Comparison of ENCODE assay signal across 20 cellular contexts in genomic region chr15:58392611-58393161, GRCh38. TPM values are rescaled to one million over a fixed set of nuclear protein-coding genes. Genes with fewer than 3 reads are reported as not detected.
DNase-seq lines count a peak whose midpoint lies in the region; ATAC-seq, FAIRE-seq and TF ChIP-seq lines count a peak whose summit lies in the region.
"Had no signal": no experiment of that assay in that cellular context is flagged by ENCODE, and none has a peak within 500 bp of the region (broad histone marks: within the 10 kb centered on the region; RNA-seq: fewer than 3 reads in every experiment).

No MANE protein-coding gene starts in this region.

- WGBS in K562 (ENCODE audit: insufficient coverage, low coverage, missing lambda C conversion rate), result 16% methylated on average over 5 of the region's 5 CpGs

- H3K4me1 ChIP-seq in K562 (replicated peaks in 1 of 2; ENCODE audit: control insufficient read depth in 2 of 2, insufficient read depth in 2 of 2, low read length in 2 of 2), result peaks cover 0 to 25% of the 10 kb centered on the region in 2 experiments; a peak in 3 of 5 replicates
- H3K4me1 ChIP-seq: heart right ventricle, testis had no signal

- H2AFZ ChIP-seq in K562 (ENCODE audit: low read depth, low read length), result peak overlapping the region; percentile 81

- no peaks in the 10 kb centered on the region for H3K9me1 ChIP-seq in K562 (ENCODE audit: control insufficient read depth, insufficient read depth, low read length)

- no peaks in the 10 kb centered on the region for H4K20me1 ChIP-seq in K562 (replicated peaks; ENCODE audit: control insufficient read depth, insufficient read depth, low read length)

- CTCF ChIA-PET in Calu3 (lab: Charles Lee) (interaction anchor here (0.7 to 0.8 kb wide), 3 partner anchors 12 to 60 kb away, joined by 3 to 5 read pairs (median 3); no protein-coding TSS in a partner anchor), K562 (lab: Yijun Ruan, JAX; ENCODE audit: low intra/inter-chr PET ratio) (no interaction called here)

- TF ChIP-seq CTCF in Calu3 (IDR thresholded peaks at IDR 0.05; ENCODE audit: unreplicated experiment) (no peak), K562 (IDR thresholded peaks at IDR 0.05 in 2 of 3, conservative IDR thresholded peaks at IDR 0.05 in 1 of 3; ENCODE audit: insufficient read depth in 2 of 3, low read depth in 1 of 3, low read length in 3 of 3) (no peak), progenitor cell of endocrine pancreas (IDR thresholded peaks at IDR 0.05; ENCODE audit: unreplicated experiment) (no peak)

- H3K4me3 Mint-ChIP-seq in Calu3 (ENCODE audit: low read depth, unreplicated experiment), result no peak overlapping the region
- no peak overlapping the region for H3K4me3 Mint-ChIP-seq in progenitor cell of endocrine pancreas (ENCODE audit: low read depth)
- H3K4me3 Mint-ChIP-seq: activated naive CD8-positive, alpha-beta T cell; T-cell had no signal

- no peak for TF ChIP-seq EP300 in K562 (IDR thresholded peaks at IDR 0.05; ENCODE audit: low read length)

- H3K27me3 ChIP-seq in K562 (ENCODE audit: control insufficient read depth in 2 of 2, insufficient read depth in 2 of 2, low read length in 2 of 2), result no peaks in the 10 kb centered on the region
- H3K27me3 ChIP-seq: heart right ventricle, testis had no signal

- ATAC-seq in K562, result peak; percentile 69
- peak; percentile 70 for ATAC-seq in left colon
- ATAC-seq in left ventricle myocardium superior, result no peak
- no peak for ATAC-seq in HG02938 (IDR thresholded peaks at IDR 0.05; ENCODE audit: unreplicated experiment)
- ATAC-seq: heart right ventricle, T-cell had no signal

- BruUV-seq in Calu3 (replicated peaks; lab: Mats Ljungman, UMichigan) (no TSS peak), K562 (replicated peaks; lab: Mats Ljungman, UMichigan) (no TSS peak)

- no peaks in the 10 kb centered on the region for H3K9me3 Mint-ChIP-seq in Calu3 (ENCODE audit: low read depth, unreplicated experiment)
- H3K9me3 Mint-ChIP-seq in progenitor cell of endocrine pancreas (ENCODE audit: low read depth), result peaks cover 3% of the 10 kb centered on the region
- H3K9me3 Mint-ChIP-seq: T-cell had no signal

- no peak overlapping the region for H3K4me3 ChIP-seq in K562
- H3K4me3 ChIP-seq: heart right ventricle, testis had no signal

- H3K27ac ChIP-seq in K562 (ENCODE audit: extremely low read depth, low read depth, low read length), result peak overlapping the region; percentile 20; the same call in 1 of the 3 replicates
- H3K27ac ChIP-seq: C4-2B, heart right ventricle, HL-60, testis had no signal

- DNase-seq in Calu3, result peak; percentile 43
- peak in 1 of 4 experiments; percentile 62 for DNase-seq in K562 (ENCODE audit: extremely low read depth in 1 of 4, low spot score in 3 of 4)
- DNase-seq in left colon, result peak; percentile 18 to 33
- DNase-seq in progenitor cell of endocrine pancreas (ENCODE audit: low spot score, unreplicated experiment), result no peak
- DNase-seq in 8988T, result no peak
- no peak for DNase-seq in left ventricle myocardium superior
- no peak for DNase-seq in ACHN
- DNase-seq: DMS53, heart right ventricle, NCI-H1048, NCI-H2029 treated with DMSO at 0.1 percent for 48 hours, Right ventricle myocardium superior, T-cell, testis had no signal

- H3K36me3 Mint-ChIP-seq in Calu3 (ENCODE audit: insufficient read depth, unreplicated experiment) (no peaks in the 10 kb centered on the region), progenitor cell of endocrine pancreas (ENCODE audit: insufficient read depth) (no peaks in the 10 kb centered on the region)
- H3K36me3 Mint-ChIP-seq: activated naive CD8-positive, alpha-beta T cell; T-cell had no signal

- no peaks in the 10 kb centered on the region for H3K9me3 ChIP-seq in K562 (replicated peaks; ENCODE audit: control insufficient read depth, insufficient read depth, low read depth, low read length)
- H3K9me3 ChIP-seq: heart right ventricle, testis had no signal

- H3K4me1 Mint-ChIP-seq in Calu3 (ENCODE audit: low read depth, unreplicated experiment) (peaks cover 43% of the 10 kb centered on the region), progenitor cell of endocrine pancreas (ENCODE audit: low read depth) (peaks cover 36% of the 10 kb centered on the region)
- H3K4me1 Mint-ChIP-seq: T-cell had no signal

- TF ChIP-seq POLR2A in K562 (conservative IDR thresholded peaks at IDR 0.05), result no peak

- POLR2A ChIA-PET in K562 (lab: Yijun Ruan, JAX), result interaction anchor here (0.6 to 1.0 kb wide), 3 partner anchors 26 to 34 kb away, joined by 3 read pairs; no protein-coding TSS in a partner anchor

- no peaks in the 10 kb centered on the region for H3K36me3 ChIP-seq in K562 (ENCODE audit: control insufficient read depth, insufficient read depth, low read length)
- H3K36me3 ChIP-seq: heart right ventricle had no signal

- in situ Hi-C loops in K562 (cut with MboI), result no loop called here
- in situ Hi-C loops in ACHN (cut with HindIII; ENCODE audit: low pct_ligation_motif_present, low pct_unique_long_range_greater_than_20kb, low sequenced_read_pairs), result no loop called here

- no peaks in the 10 kb centered on the region for H3K79me2 ChIP-seq in K562 (ENCODE audit: control insufficient read depth, insufficient read depth, low read length)

- H3K9ac ChIP-seq in K562 (ENCODE audit: insufficient read depth in 1 of 2, low read depth in 2 of 2, low read length in 2 of 2), result 0 out of 4 replicates have a peak overlapping the region, but pooled peaks of 1 of the 2 experiments have one; percentile 18

- intact Hi-C loops in Calu3 (cut with micrococcal nuclease; ENCODE audit: unreplicated experiment), result loop anchor here (2.0 kb wide), 1 partner anchor 62 kb away; no protein-coding TSS in a partner anchor
- intact Hi-C loops in K562 (cut with micrococcal nuclease), result no loop called here
- intact Hi-C loops in left colon (cut with DNase I, micrococcal nuclease), result no loop called here
- intact Hi-C loops in left ventricle myocardium superior (cut with micrococcal nuclease), result no loop called here

- no peak for TF ChIP-seq RAD21 in K562 (CRISPR knock-in tag; conservative IDR thresholded peaks at IDR 0.05 in 1 of 2, IDR thresholded peaks at IDR 0.05 in 1 of 2)

- H3K27ac Mint-ChIP-seq in Calu3 (ENCODE audit: unreplicated experiment) (peak overlapping the region; percentile 24), progenitor cell of endocrine pancreas (peak overlapping the region; percentile 73)
- H3K27ac Mint-ChIP-seq: activated naive CD8-positive, alpha-beta T cell; T-cell had no signal

- no peaks in the 10 kb centered on the region for H3K27me3 Mint-ChIP-seq in Calu3 (ENCODE audit: unreplicated experiment)
- H3K27me3 Mint-ChIP-seq in progenitor cell of endocrine pancreas, result peaks cover 10% of the 10 kb centered on the region
- H3K27me3 Mint-ChIP-seq: activated naive CD8-positive, alpha-beta T cell had no signal

- FAIRE-seq in K562 (lab: Jason Lieb, UNC), result peak; percentile 23
- FAIRE-seq: keratinocyte had no signal

- H3K4me2 ChIP-seq in K562 (ENCODE audit: insufficient read depth, low read length), result peak overlapping the region; percentile 19; the same call in 1 of the 2 replicates

TF ChIP-seq in K562, 482 proteins besides CTCF, POLR2A, EP300 and RAD21 (continues in another document):
- 0 out of 4 replicates have a peak, but pooled peaks of 1 of the 2 experiments have one; percentile 35 for TF ChIP-seq TEAD1 (CRISPR knock-in tag; IDR thresholded peaks at IDR 0.05)

RNA-seq across cellular contexts. Expression of gene LIPC, which starts 39.1 kb away (rescaled TPM):
- 0.49 TPM in 1 of 2 replicates, not detected in the other for total RNA-seq in Calu3 (2022)
- total RNA-seq in K562 (2011; cell fraction: chromatin; rRNA removed; ENCODE audit: low replicate concordance), result 0.42 TPM in 1 of 2 replicates, not detected in the other
- 0.17 and 0.26 TPM in 2 replicates for total RNA-seq in K562 (2011; cell fraction: nucleolus; rRNA removed)
- 0.15 and 0.92 TPM in 2 replicates for total RNA-seq in K562 (2011; cell fraction: nucleoplasm; rRNA removed)
- 0.08 TPM in 1 of 2 replicates, not detected in the other for total RNA-seq in K562 (2014; rRNA removed)
- 0.07 and 0.29 TPM in 2 replicates for total RNA-seq in K562 (2014; rRNA removed; fragmentation: Illumina TruSeq; extraction: Trizol)
- 0.15 and 0.33 TPM in 2 replicates for total RNA-seq in K562 (2015; rRNA removed; fragmentation: Illumina TruSeq; extraction: Trizol)
- total RNA-seq in K562 (2021), result 0.13 and 0.27 TPM in 2 replicates
- 0.11 and 0.12 TPM in 2 replicates for polyA plus RNA-seq in K562 (2011; rRNA removed)
- polyA plus RNA-seq in K562 (2011; cell fraction: cytosol; rRNA removed), result 0.16 TPM in 1 of 2 replicates, not detected in the other
- polyA plus RNA-seq in K562 (2011; cell fraction: nucleus; rRNA removed), result 0.14 and 0.36 TPM in 2 replicates
- polyA plus RNA-seq in K562 (2012), result 0.76 and 4.9 TPM in 2 replicates
- 0.09 and 0.14 TPM in 2 replicates for polyA plus RNA-seq in K562 (2014; fragmentation: Illumina TruSeq; extraction: Trizol)
- polyA plus RNA-seq in K562 (2014; fragmentation: Nextera tagmentation; extraction: Ambion mirVana), result under 1 TPM in 1 of 2 experiments, not detected in 1; 0.07 TPM
- 0.35 and 0.41 TPM in 2 replicates for polyA plus RNA-seq in K562 (2014; rRNA removed)
- polyA minus RNA-seq in K562 (2011; rRNA and poly(A)+ RNA removed), result 0.11 and 0.12 TPM in 2 replicates
- polyA minus RNA-seq in K562 (2011; cell fraction: cytosol; rRNA and poly(A)+ RNA removed), result not detected in 2 replicates
- 0.13 and 0.22 TPM in 2 replicates for polyA minus RNA-seq in K562 (2011; cell fraction: nucleus; rRNA and poly(A)+ RNA removed)
- total RNA-seq in left colon, result 1 to 10 TPM; 3.0 to 6.0 TPM
- 4.4 and 5.9 TPM in 2 replicates for total RNA-seq in progenitor cell of endocrine pancreas
- total RNA-seq in left ventricle myocardium superior, result 0.32 TPM
- total RNA-seq: NCI-H460 had no signal
- polyA plus RNA-seq: keratinocyte had no signal

Comparison
In these comparisons a context has a peak if more than half of its experiments do, and no peak if none do; other contexts are left out.
1. DNase-seq: peak in Calu3 (single experiment) and left colon (2 of 2); none in progenitor cell of endocrine pancreas (single experiment), 8988T (single experiment), left ventricle myocardium superior (single experiment) and ACHN (single experiment).
2. ATAC-seq: peak in K562 (single experiment) and left colon (single experiment); none in left ventricle myocardium superior (single experiment) and HG02938 (single experiment).